ENCODE assay signal across 12 cellular contexts in the genomic region with DNA sequence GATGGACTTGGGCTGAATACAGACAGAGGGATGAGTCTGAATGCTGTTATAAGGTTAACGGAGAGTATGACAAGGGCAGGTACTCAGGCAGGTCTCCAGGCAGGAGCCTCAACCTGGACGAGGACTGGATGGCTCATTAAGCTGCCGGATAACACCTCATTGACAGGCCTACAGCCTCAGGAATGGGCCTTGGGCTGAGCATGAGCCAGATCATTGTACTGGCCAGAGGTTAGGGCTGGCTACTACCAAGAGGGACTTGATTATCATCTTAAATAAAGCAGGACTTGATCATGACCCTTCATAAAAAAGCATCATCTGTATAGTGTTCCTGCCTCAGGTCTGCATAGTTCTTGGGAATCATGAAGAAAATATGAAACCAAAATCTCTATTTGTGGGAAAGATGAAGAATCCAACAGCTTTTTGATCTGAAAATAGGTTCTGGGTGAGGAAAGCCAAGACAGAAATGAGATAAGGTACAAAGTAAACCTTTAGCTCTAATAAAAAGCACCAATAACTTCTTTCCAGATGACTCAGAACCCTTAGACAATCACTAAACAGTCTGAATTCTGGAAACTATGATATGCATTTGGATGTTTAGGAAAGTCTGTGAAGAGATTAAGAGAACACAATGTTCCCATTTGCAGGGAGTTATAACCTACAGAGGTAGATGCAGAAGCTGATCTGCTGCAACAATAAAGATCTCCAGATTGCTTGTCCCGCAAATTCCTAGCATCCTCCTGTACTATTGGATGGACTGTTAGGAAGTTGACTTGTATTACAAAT.
DNase-seq lines count a peak whose midpoint lies in the region; ATAC-seq, FAIRE-seq and TF ChIP-seq lines count a peak whose summit lies in the region.
"Had no signal": no experiment of that assay in that cellular context is flagged by ENCODE, and none has a peak within 500 bp of the region (broad histone marks: within the 10 kb centered on the region; RNA-seq: fewer than 3 reads in every experiment).

No MANE protein-coding gene starts in this region.

- ATAC-seq in WTC11 (no peak), GM21390 (IDR thresholded peaks at IDR 0.05; ENCODE audit: unreplicated experiment) (no peak)

- H3K4me1 ChIP-seq in astrocyte (ENCODE audit: insufficient read depth, low read length) (no peaks in the 10 kb centered on the region), hepatocyte (ENCODE audit: insufficient read depth) (peaks cover 6% of the 10 kb centered on the region)

- no peaks in the 10 kb centered on the region for H3K79me2 ChIP-seq in astrocyte (ENCODE audit: insufficient read depth, low read length)
- no peaks in the 10 kb centered on the region for H3K79me2 ChIP-seq in hepatocyte

- no peak overlapping the region for H3K9ac ChIP-seq in astrocyte (ENCODE audit: low read length)

- POLR2A ChIA-PET in WTC11 (lab: Charles Lee) = no interaction called here

- CTCF ChIA-PET in WTC11 (lab: Charles Lee) = no interaction called here

- H3K9me2 ChIP-seq in hepatocyte (replicated peaks; ENCODE audit: insufficient read depth) = no peaks in the 10 kb centered on the region

- no peak overlapping the region for H3K27ac ChIP-seq in astrocyte (ENCODE audit: low read depth, low read length)
- H3K27ac ChIP-seq in hepatocyte = peak overlapping the region; percentile 56

- no peak for FAIRE-seq in astrocyte (lab: Jason Lieb, UNC)

- no peaks in the 10 kb centered on the region for H3K27me3 ChIP-seq in astrocyte (ENCODE audit: insufficient read depth, low read length)
- no peaks in the 10 kb centered on the region for H3K27me3 ChIP-seq in hepatocyte

- peaks cover 3% of the 10 kb centered on the region for H3K9me3 Mint-ChIP-seq in astrocyte (ENCODE audit: unreplicated experiment)
- H3K9me3 Mint-ChIP-seq in WTC11 = no peaks in the 10 kb centered on the region; the same call in 1 of the 2 replicates
- H3K9me3 Mint-ChIP-seq in glutamatergic neuron (ENCODE audit: unreplicated experiment) = peaks cover 6% of the 10 kb centered on the region

- DNase-seq in M059J (ENCODE audit: low read depth) (peak; percentile 14), astrocyte (ENCODE audit: low read depth) (peak; percentile 5), hepatocyte (ENCODE audit: low spot score) (no peak), WTC11 (ENCODE audit: low spot score) (no peak), glutamatergic neuron (no peak), cerebellum (ENCODE audit: low spot score) (no peak)
- DNase-seq: CD8-positive, alpha-beta memory T cell; DMS53; HCEC 1CT; HFFc6 had no signal

- H2AFZ ChIP-seq in astrocyte (ENCODE audit: low read depth, low read length) = no peak overlapping the region
- no peak overlapping the region for H2AFZ ChIP-seq in hepatocyte

- H3K27ac Mint-ChIP-seq in astrocyte (ENCODE audit: unreplicated experiment) (no peak overlapping the region), WTC11 (no peak overlapping the region), glutamatergic neuron (ENCODE audit: unreplicated experiment) (no peak overlapping the region)
- H3K27ac Mint-ChIP-seq: CD14-positive monocyte; CD8-positive, alpha-beta memory T cell; HFFc6 had no signal

- H4K20me1 ChIP-seq in astrocyte (ENCODE audit: insufficient read depth, low read length) (no peaks in the 10 kb centered on the region), hepatocyte (ENCODE audit: insufficient read depth, poor library complexity, severe bottlenecking) (no peaks in the 10 kb centered on the region)

- H3K27me3 Mint-ChIP-seq in astrocyte (ENCODE audit: low read depth, unreplicated experiment) = peaks cover 2% of the 10 kb centered on the region
- no peaks in the 10 kb centered on the region for H3K27me3 Mint-ChIP-seq in WTC11 (ENCODE audit: low read depth)
- H3K27me3 Mint-ChIP-seq in glutamatergic neuron (ENCODE audit: unreplicated experiment) = no peaks in the 10 kb centered on the region
- H3K27me3 Mint-ChIP-seq: CD8-positive, alpha-beta memory T cell had no signal

- H3K4me1 Mint-ChIP-seq in astrocyte (ENCODE audit: low read depth, unreplicated experiment) (no peaks in the 10 kb centered on the region), WTC11 (peaks cover 3% of the 10 kb centered on the region), glutamatergic neuron (ENCODE audit: low read depth, unreplicated experiment) (no peaks in the 10 kb centered on the region)
- H3K4me1 Mint-ChIP-seq: CD14-positive monocyte; CD8-positive, alpha-beta memory T cell had no signal

- H3K4me3 Mint-ChIP-seq in astrocyte (ENCODE audit: unreplicated experiment) (no peak overlapping the region), WTC11 (no peak overlapping the region), glutamatergic neuron (ENCODE audit: unreplicated experiment) (no peak overlapping the region)
- H3K4me3 Mint-ChIP-seq: CD14-positive monocyte; CD8-positive, alpha-beta memory T cell; HFFc6 had no signal

- WGBS in hepatocyte (ENCODE audit: low lambda C conversion rate, missing lambda C conversion rate) = 81% methylated on average over 4 of the region's 4 CpGs

- H3K4me3 ChIP-seq in astrocyte (ENCODE audit: insufficient read depth, low read depth, low read length) = no peak overlapping the region
- H3K4me3 ChIP-seq in hepatocyte = no peak overlapping the region

- H3K9me3 ChIP-seq in astrocyte (ENCODE audit: insufficient read depth, low read depth, low read length) (no peaks in the 10 kb centered on the region), hepatocyte (ENCODE audit: low read depth) (no peaks in the 10 kb centered on the region)

- H3K36me3 Mint-ChIP-seq in astrocyte (ENCODE audit: low read depth, unreplicated experiment) (no peaks in the 10 kb centered on the region), WTC11 (no peaks in the 10 kb centered on the region), glutamatergic neuron (ENCODE audit: unreplicated experiment) (peaks cover 9% of the 10 kb centered on the region)
- H3K36me3 Mint-ChIP-seq: CD14-positive monocyte; CD8-positive, alpha-beta memory T cell had no signal

- H3K4me2 ChIP-seq in astrocyte (ENCODE audit: low read length) (no peak overlapping the region), hepatocyte (no peak overlapping the region)

- no peak for TF ChIP-seq CTCF in astrocyte (IDR thresholded peaks at IDR 0.05; ENCODE audit: insufficient read depth, low read depth, low read length)
- TF ChIP-seq CTCF in hepatocyte (IDR thresholded peaks at IDR 0.05; ENCODE audit: poor library complexity) = no peak
- no peak for TF ChIP-seq CTCF in WTC11 (IDR thresholded peaks at IDR 0.05)
- TF ChIP-seq CTCF in glutamatergic neuron (IDR thresholded peaks at IDR 0.05; ENCODE audit: partially characterized antibody, unreplicated experiment) = no peak

- no peaks in the 10 kb centered on the region for H3K36me3 ChIP-seq in astrocyte (ENCODE audit: insufficient read depth, low read length)
- H3K36me3 ChIP-seq in hepatocyte (replicated peaks; ENCODE audit: insufficient read depth, low read depth) = no peaks in the 10 kb centered on the region

TF ChIP-seq in WTC11, 78 proteins besides CTCF, POLR2A, EP300 and RAD21 (continues in another document):
- TF ChIP-seq, protein P1, sequence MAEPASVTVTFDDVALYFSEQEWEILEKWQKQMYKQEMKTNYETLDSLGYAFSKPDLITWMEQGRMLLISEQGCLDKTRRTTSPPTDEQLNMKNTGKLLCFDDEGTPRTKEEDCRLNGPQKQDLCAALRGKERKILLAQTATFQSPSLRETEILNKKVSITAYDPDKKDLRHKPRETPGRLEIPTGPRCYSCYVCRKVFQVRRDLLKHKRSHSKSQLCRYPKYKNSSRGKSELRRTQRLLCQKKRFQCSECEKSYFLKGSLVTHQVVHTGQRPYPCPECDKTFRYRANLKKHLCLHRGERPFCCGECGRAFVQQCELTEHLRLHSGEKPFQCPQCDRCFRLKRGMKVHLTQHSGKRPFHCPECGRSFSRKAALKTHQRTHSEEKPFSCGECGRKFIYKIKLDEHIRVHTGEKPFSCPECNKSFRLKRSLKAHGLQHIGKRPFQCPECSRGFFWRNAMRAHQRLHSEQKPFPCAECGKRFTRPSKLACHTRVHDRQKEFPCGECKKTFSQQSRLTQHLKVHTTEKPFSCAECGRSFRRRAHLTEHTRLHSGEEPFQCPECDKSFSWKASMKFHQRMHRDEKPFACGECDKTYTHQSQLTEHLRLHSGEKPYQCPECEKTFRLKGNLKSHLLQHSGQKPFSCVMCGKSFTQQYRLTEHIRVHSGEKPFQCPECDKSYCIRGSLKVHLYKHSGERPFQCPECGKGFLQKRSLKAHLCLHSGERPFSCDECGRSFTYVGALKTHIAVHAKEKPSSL (CRISPR knock-in tag; conservative IDR thresholded peaks at IDR 0.05) = no peak
- TF ChIP-seq, protein P2, sequence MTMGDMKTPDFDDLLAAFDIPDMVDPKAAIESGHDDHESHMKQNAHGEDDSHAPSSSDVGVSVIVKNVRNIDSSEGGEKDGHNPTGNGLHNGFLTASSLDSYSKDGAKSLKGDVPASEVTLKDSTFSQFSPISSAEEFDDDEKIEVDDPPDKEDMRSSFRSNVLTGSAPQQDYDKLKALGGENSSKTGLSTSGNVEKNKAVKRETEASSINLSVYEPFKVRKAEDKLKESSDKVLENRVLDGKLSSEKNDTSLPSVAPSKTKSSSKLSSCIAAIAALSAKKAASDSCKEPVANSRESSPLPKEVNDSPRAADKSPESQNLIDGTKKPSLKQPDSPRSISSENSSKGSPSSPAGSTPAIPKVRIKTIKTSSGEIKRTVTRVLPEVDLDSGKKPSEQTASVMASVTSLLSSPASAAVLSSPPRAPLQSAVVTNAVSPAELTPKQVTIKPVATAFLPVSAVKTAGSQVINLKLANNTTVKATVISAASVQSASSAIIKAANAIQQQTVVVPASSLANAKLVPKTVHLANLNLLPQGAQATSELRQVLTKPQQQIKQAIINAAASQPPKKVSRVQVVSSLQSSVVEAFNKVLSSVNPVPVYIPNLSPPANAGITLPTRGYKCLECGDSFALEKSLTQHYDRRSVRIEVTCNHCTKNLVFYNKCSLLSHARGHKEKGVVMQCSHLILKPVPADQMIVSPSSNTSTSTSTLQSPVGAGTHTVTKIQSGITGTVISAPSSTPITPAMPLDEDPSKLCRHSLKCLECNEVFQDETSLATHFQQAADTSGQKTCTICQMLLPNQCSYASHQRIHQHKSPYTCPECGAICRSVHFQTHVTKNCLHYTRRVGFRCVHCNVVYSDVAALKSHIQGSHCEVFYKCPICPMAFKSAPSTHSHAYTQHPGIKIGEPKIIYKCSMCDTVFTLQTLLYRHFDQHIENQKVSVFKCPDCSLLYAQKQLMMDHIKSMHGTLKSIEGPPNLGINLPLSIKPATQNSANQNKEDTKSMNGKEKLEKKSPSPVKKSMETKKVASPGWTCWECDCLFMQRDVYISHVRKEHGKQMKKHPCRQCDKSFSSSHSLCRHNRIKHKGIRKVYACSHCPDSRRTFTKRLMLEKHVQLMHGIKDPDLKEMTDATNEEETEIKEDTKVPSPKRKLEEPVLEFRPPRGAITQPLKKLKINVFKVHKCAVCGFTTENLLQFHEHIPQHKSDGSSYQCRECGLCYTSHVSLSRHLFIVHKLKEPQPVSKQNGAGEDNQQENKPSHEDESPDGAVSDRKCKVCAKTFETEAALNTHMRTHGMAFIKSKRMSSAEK (CRISPR knock-in tag; IDR thresholded peaks at IDR 0.05; ENCODE audit: borderline replicate concordance) = no peak
- no peak for TF ChIP-seq JUN (CRISPR knock-in tag; IDR thresholded peaks at IDR 0.05)
- TF ChIP-seq NR3C1 (CRISPR knock-in tag; conservative IDR thresholded peaks at IDR 0.05; ENCODE audit: low read depth) = no peak
- no peak for TF ChIP-seq NR2C2 (CRISPR knock-in tag; IDR thresholded peaks at IDR 0.05)
- TF ChIP-seq ESRRA (CRISPR knock-in tag; IDR thresholded peaks at IDR 0.05; ENCODE audit: borderline replicate concordance) = no peak

Comparison
In these comparisons a context has a peak if more than half of its experiments do, and no peak if none do; other contexts are left out.
1. DNase-seq: peak in M059J (single experiment) and astrocyte (single experiment); none in hepatocyte (single experiment), WTC11 (single experiment), glutamatergic neuron (single experiment) and cerebellum (single experiment).